Comparison of ENCODE assay signal across 5 cellular contexts in genomic region chr3:171551296-171551695, GRCh38.
"Had no signal": no experiment of that assay in that cellular context is flagged by ENCODE, and none has a peak within 500 bp of the region (broad histone marks: within the 10 kb centered on the region; RNA-seq: fewer than 3 reads in every experiment).

No MANE protein-coding gene starts in this region.

- H3K27ac ChIP-seq: HL-60 had no signal

- H3K4me3 ChIP-seq: K562 had no signal

- DNase-seq: IMR-90, KBM-7 had no signal

- ATAC-seq: HepG2, K562 had no signal
